ENCODE assay signal across 8 cellular contexts in the genomic region with DNA sequence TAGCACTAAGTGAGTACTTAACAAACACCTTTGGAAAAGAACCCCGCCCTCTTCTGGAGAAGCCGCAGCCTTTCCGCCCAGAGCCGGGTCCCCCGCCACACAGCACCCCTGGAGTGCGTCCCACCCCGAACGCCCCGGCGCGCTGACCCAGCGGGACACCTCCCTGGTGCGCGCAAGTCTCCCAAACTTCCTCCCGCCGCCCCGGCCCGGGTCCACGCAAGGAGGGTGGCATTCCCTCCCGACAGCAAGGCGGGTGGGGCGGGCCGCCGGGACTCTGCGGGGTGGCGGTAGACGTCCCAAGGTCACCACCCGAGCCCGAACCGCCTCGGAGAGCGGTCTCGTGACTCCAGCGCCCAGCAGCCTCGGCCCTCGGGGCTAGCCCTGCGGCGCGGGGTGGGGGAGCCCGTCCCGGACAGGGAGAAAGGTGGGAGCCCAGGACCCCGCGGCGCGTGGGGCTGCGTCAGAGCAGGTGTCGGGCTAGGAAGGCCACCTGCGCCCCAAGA. TPM values are rescaled to one million over a fixed set of nuclear protein-coding genes. Genes with fewer than 3 reads are reported as not detected.
A peak's percentile ranks its signal among the peaks of the same experiment; 100 is the strongest.
DNase-seq lines count a peak whose midpoint lies in the region; ATAC-seq, FAIRE-seq and TF ChIP-seq lines count a peak whose summit lies in the region.

No MANE protein-coding gene starts in this region.

- DNase-seq in A549 (ENCODE audit: low read depth in 1 of 2, low spot score in 1 of 2) (peak in 1 of 2 experiments; percentile 55), NCI-H524 treated with DMSO at 0.1 percent for 48 hours (lab: John Stamatoyannopoulos, UW) (peak; percentile 1), activated gamma-delta T cell treated with Interleukin-2 at 50 U/mL for 16 hours (peak; percentile 17), globus pallidus (ENCODE audit: low spot score) (peak; percentile 31), NOMO-1 treated with DMSO at 0.1 percent for 48 hours (lab: John Stamatoyannopoulos, UW; ENCODE audit: unreplicated experiment) (no peak)

- no peak for TF ChIP-seq EP300 in A549 (IDR thresholded peaks at IDR 0.05)

- H3K36me3 ChIP-seq in neutrophil = peaks cover 5% of the 10 kb centered on the region

- peaks cover 9% of the 10 kb centered on the region; the same call in 2 of the 3 replicates for H3K4me1 ChIP-seq in A549
- H3K4me1 ChIP-seq in neutrophil (ENCODE audit: control insufficient read depth in 1 of 2, insufficient read depth in 1 of 2, low read depth in 1 of 2, low read length in 1 of 2) = peaks cover 44 to 47% of the 10 kb centered on the region in 2 experiments

- peak overlapping the region; percentile 84 for H3K4me2 ChIP-seq in A549

- CTCF ChIA-PET in A549 (lab: Yijun Ruan, JAX) = interaction anchor here (3.1 kb wide), 1 partner anchor 10 kb away, joined by 26 read pairs; no protein-coding TSS in a partner anchor

- H3K9me3 ChIP-seq in A549 = no peaks in the 10 kb centered on the region
- no peaks in the 10 kb centered on the region for H3K9me3 ChIP-seq in neutrophil

- no peak for FAIRE-seq in A549 (lab: Jason Lieb, UNC)

- TF ChIP-seq CTCF in A549 (IDR thresholded peaks at IDR 0.05) (no peak), neutrophil (IDR thresholded peaks at IDR 0.05) (no peak)

- no peaks in the 10 kb centered on the region for H3K27me3 ChIP-seq in neutrophil

- H3K4me3 ChIP-seq in A549 (peak overlapping the region; percentile 97), neutrophil (ENCODE audit: low read depth in 1 of 2, low read length in 1 of 2) (peak overlapping the region; percentile 63 to 97)

- TF ChIP-seq RAD21 in A549 (conservative IDR thresholded peaks at IDR 0.05 in 1 of 2, IDR thresholded peaks at IDR 0.05 in 1 of 2) = no peak

- POLR2A ChIA-PET in A549 (lab: Yijun Ruan, JAX) = interaction anchor here (1.0 to 1.3 kb wide), 2 partner anchors 34 to 199 kb away, joined by 3 to 5 read pairs; a partner anchor contains a TSS

- no peak for TF ChIP-seq POLR2A in A549 (IDR thresholded peaks at IDR 0.05; ENCODE audit: low read length)

- WGBS in A549 (ENCODE audit: missing lambda C conversion rate) = 2% methylated on average over 5 of the region's 48 CpGs

- H3K27ac ChIP-seq in A549 (peak overlapping the region; percentile 88 to 99), neutrophil (peak overlapping the region; percentile 95)

- ATAC-seq in A549 (peak; percentile 55 to 78), GM18511 (IDR thresholded peaks at IDR 0.05; ENCODE audit: unreplicated experiment) (peak; percentile 38), HG02938 (IDR thresholded peaks at IDR 0.05; ENCODE audit: unreplicated experiment) (peak; percentile 28)

TF ChIP-seq in A549, 52 proteins besides CTCF, POLR2A, EP300 and RAD21:
- TF ChIP-seq, protein P1, sequence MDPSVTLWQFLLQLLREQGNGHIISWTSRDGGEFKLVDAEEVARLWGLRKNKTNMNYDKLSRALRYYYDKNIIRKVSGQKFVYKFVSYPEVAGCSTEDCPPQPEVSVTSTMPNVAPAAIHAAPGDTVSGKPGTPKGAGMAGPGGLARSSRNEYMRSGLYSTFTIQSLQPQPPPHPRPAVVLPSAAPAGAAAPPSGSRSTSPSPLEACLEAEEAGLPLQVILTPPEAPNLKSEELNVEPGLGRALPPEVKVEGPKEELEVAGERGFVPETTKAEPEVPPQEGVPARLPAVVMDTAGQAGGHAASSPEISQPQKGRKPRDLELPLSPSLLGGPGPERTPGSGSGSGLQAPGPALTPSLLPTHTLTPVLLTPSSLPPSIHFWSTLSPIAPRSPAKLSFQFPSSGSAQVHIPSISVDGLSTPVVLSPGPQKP (IDR thresholded peaks at IDR 0.05; ENCODE audit: low read depth, low read length) = no peak
- no peak for TF ChIP-seq ZNF302 (CRISPR knock-in tag; IDR thresholded peaks at IDR 0.05)
- TF ChIP-seq BHLHE40 (IDR thresholded peaks at IDR 0.05; ENCODE audit: low read depth, low read length) = no peak
- TF ChIP-seq FOXS1 (CRISPR knock-in tag; IDR thresholded peaks at IDR 0.05) = no peak
- TF ChIP-seq RARB (CRISPR knock-in tag; IDR thresholded peaks at IDR 0.05) = no peak
- TF ChIP-seq CEBPB (IDR thresholded peaks at IDR 0.05) = no peak
- no peak for TF ChIP-seq HOXB13 (CRISPR knock-in tag; IDR thresholded peaks at IDR 0.05; ENCODE audit: low read depth)
- no peak for TF ChIP-seq FOSL2 (IDR thresholded peaks at IDR 0.05)
- no peak for TF ChIP-seq FOSL2 (CRISPR knock-in tag; IDR thresholded peaks at IDR 0.05)
- no peak for TF ChIP-seq EHMT2 (IDR thresholded peaks at IDR 0.05; ENCODE audit: low read depth)
- TF ChIP-seq ZSCAN20 (CRISPR knock-in tag; IDR thresholded peaks at IDR 0.05) = no peak
- TF ChIP-seq KDM5A (IDR thresholded peaks at IDR 0.05) = no peak
- no peak for TF ChIP-seq TFCP2L1 (CRISPR knock-in tag; IDR thresholded peaks at IDR 0.05)
- TF ChIP-seq, protein P2, sequence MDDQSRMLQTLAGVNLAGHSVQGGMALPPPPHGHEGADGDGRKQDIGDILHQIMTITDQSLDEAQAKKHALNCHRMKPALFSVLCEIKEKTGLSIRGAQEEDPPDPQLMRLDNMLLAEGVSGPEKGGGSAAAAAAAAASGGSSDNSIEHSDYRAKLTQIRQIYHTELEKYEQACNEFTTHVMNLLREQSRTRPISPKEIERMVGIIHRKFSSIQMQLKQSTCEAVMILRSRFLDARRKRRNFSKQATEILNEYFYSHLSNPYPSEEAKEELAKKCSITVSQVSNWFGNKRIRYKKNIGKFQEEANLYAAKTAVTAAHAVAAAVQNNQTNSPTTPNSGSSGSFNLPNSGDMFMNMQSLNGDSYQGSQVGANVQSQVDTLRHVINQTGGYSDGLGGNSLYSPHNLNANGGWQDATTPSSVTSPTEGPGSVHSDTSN (IDR thresholded peaks at IDR 0.05) = no peak
- TF ChIP-seq HOXA7 (CRISPR knock-in tag; IDR thresholded peaks at IDR 0.05) = no peak

RNA-seq across cellular contexts. Expression of a gene that starts 0.6 kb away (rescaled TPM):
- 17.8 and 19.7 TPM in 2 replicates for polyA plus RNA-seq in A549 (2011; rRNA removed)
- polyA plus RNA-seq in A549 (2012; cell fraction: cytosol; rRNA removed) = 4.2 and 4.8 TPM in 2 replicates
- polyA plus RNA-seq in A549 (2012; cell fraction: nucleus; rRNA removed) = 9.5 and 12.8 TPM in 2 replicates
- 13.6 to 14.4 TPM (median 14.1 TPM) in 3 replicates for polyA plus RNA-seq in A549 (2017; fragmentation: RNase III; extraction: RNeasy Plus Mini Kit Qiagen cat#74134 plus additional on column Dnase treatment)
- polyA minus RNA-seq in A549 (2011; rRNA and poly(A)+ RNA removed) = 14.1 and 18.8 TPM in 2 replicates
